Comparison of ENCODE assay signal across 8 cellular contexts in the genomic region with DNA sequence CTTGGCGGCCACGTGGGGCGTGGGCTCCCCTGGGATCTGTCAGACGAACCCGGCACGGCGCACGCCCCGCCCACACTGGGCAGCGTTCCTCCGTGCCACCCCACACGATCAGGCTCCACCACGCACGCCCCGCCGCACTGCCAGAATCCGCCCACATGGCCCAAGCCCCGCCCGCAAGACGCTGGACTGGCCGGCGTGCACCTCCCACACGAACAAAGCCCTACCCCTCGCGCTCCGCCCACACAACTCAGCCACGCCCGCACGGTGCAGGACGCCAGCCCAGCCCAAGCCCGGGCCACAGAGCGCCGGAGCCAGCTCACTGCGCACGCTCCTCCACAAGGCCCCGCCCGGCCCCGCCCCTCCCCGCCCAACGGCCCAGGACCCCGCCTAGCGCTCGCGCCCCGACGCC. TPM values are rescaled to one million over a fixed set of nuclear protein-coding genes. Genes with fewer than 3 reads are reported as not detected.
DNase-seq lines count a peak whose midpoint lies in the region; ATAC-seq and TF ChIP-seq lines count a peak whose summit lies in the region.

No MANE protein-coding gene starts in this region.

- TF ChIP-seq CTCF in fibroblast of pulmonary artery (IDR thresholded peaks at IDR 0.05; ENCODE audit: low read length, missing control alignments) (no peak), natural killer cell (IDR thresholded peaks at IDR 0.05) (no peak)

- H3K27ac Mint-ChIP-seq in activated T-cell treated with anti-CD3 and anti-CD28 coated beads, Interleukin-2, amount 50 U/mL, for 72 hours = peak overlapping the region; percentile 91
- peak overlapping the region; percentile 98 for H3K27ac Mint-ChIP-seq in natural killer cell

- H3K4me1 Mint-ChIP-seq in activated T-cell treated with anti-CD3 and anti-CD28 coated beads, Interleukin-2, amount 50 U/mL, for 72 hours (ENCODE audit: low read depth) = peaks cover 53% of the 10 kb centered on the region
- H3K4me1 Mint-ChIP-seq in natural killer cell = peaks cover 44 to 50% of the 10 kb centered on the region in 2 donors

- intact Hi-C loops in natural killer cell (cut with micrococcal nuclease) = loop anchor here (1.0 to 5.0 kb wide), 2 partner anchors 239 to 411 kb away; no protein-coding TSS in a partner anchor

- no peaks in the 10 kb centered on the region for H3K27me3 Mint-ChIP-seq in activated T-cell treated with anti-CD3 and anti-CD28 coated beads, Interleukin-2, amount 50 U/mL, for 72 hours (ENCODE audit: low read depth)
- H3K27me3 Mint-ChIP-seq in natural killer cell (ENCODE audit: low read depth in 2 of 2) = no peaks in the 10 kb centered on the region

- H3K4me3 Mint-ChIP-seq in activated T-cell treated with anti-CD3 and anti-CD28 coated beads, Interleukin-2, amount 50 U/mL, for 72 hours = peak overlapping the region; percentile 96 to 98
- H3K4me3 Mint-ChIP-seq in natural killer cell = peak overlapping the region; percentile 94

- peak overlapping the region; percentile 70 for H3K4me3 ChIP-seq in fibroblast of pulmonary artery (replicated peaks; ENCODE audit: low read depth, low read length)

- peak; percentile 86 for ATAC-seq in GM21515 (IDR thresholded peaks at IDR 0.05; ENCODE audit: unreplicated experiment)
- peak; percentile 78 to 80 for ATAC-seq in activated T-cell treated with anti-CD3 and anti-CD28 coated beads, Interleukin-2, amount 50 U/mL, for 72 hours (replicated peaks in 1 of 2)
- peak; percentile 73 to 90 (median 79) for ATAC-seq in natural killer cell

- no peaks in the 10 kb centered on the region for H3K9me3 Mint-ChIP-seq in activated T-cell treated with anti-CD3 and anti-CD28 coated beads, Interleukin-2, amount 50 U/mL, for 72 hours
- H3K9me3 Mint-ChIP-seq in natural killer cell = no peaks in the 10 kb centered on the region

- peak; percentile 97 for DNase-seq in DMS153 treated with DMSO at 0.1 percent for 48 hours (lab: John Stamatoyannopoulos, UW; ENCODE audit: unreplicated experiment)
- peak; percentile 45 to 100 (median 98) for DNase-seq in HUDEP-2 (lab: John Stamatoyannopoulos, UW; ENCODE audit: unreplicated experiment in 76 of 76)
- peak; percentile 52 for DNase-seq in NK-92 (lab: John Stamatoyannopoulos, UW; ENCODE audit: unreplicated experiment)
- DNase-seq in activated T-cell treated with anti-CD3 and anti-CD28 coated beads, Interleukin-2, amount 50 U/mL, for 72 hours = peak; percentile 96 to 98
- DNase-seq in fibroblast of pulmonary artery (ENCODE audit: low read depth) = peak; percentile 99
- peak; percentile 97 for DNase-seq in natural killer cell
- DNase-seq in superior temporal gyrus (ENCODE audit: extremely low spot score) = peak; percentile 97

- peaks cover 0 to 4% of the 10 kb centered on the region in 2 donors for H3K36me3 Mint-ChIP-seq in activated T-cell treated with anti-CD3 and anti-CD28 coated beads, Interleukin-2, amount 50 U/mL, for 72 hours (ENCODE audit: insufficient read depth in 2 of 2)
- no peaks in the 10 kb centered on the region for H3K36me3 Mint-ChIP-seq in natural killer cell

RNA-seq across cellular contexts. Expression of gene TMEM18, which starts 0.6 kb away (rescaled TPM):
- 10 to 100 TPM; 32.5 to 33.4 TPM for total RNA-seq in activated T-cell treated with anti-CD3 and anti-CD28 coated beads, Interleukin-2, amount 50 U/mL, for 72 hours
- total RNA-seq in natural killer cell = 10 to 100 TPM; 22.0 to 30.8 (median 22.1) TPM

Comparison
In these comparisons a context has a peak if more than half of its experiments do, and no peak if none do; other contexts are left out.
1. Peak in every context shown above with its lines: DNase-seq, ATAC-seq and H3K4me3 ChIP-seq.